In the genomic region with DNA sequence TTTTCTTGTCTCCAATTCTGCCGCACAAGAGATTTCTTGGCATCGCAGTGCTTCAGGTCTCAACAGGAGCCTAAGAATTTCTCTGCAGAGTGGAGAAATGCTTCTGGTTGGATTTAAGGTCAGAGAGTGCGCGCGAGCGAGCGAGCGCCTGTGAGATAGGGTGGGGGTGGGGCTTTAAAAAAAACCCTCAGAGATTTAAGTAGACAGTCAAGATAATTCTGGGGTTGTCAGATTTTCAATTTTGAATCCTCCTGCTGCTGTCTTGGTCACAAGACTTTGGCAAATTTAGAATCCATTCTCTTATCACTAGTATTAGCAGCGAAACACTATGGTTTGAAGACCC, we compare ENCODE assay signal across 8 cellular contexts. TPM values are rescaled to one million over a fixed set of nuclear protein-coding genes. Genes with fewer than 3 reads are reported as not detected.
DNase-seq lines count a peak whose midpoint lies in the region; ATAC-seq and TF ChIP-seq lines count a peak whose summit lies in the region.

No MANE protein-coding gene starts in this region.

- H3K27me3 Mint-ChIP-seq in memory B cell, result no peaks in the 10 kb centered on the region
- peaks cover 38% of the 10 kb centered on the region for H3K27me3 Mint-ChIP-seq in type B pancreatic cell

- H3K36me3 ChIP-seq in colonic mucosa, result no peaks in the 10 kb centered on the region

- intact Hi-C loops in colonic mucosa (cut with DNase I), result loop anchor here (2.0 kb wide), 1 partner anchor 50 kb away; the partner anchor contains the start of genes CPEB3 and MARCHF5

- H3K4me3 ChIP-seq in colonic mucosa, result peak overlapping the region; percentile 67

- no peaks in the 10 kb centered on the region for H3K36me3 Mint-ChIP-seq in memory B cell
- no peaks in the 10 kb centered on the region for H3K36me3 Mint-ChIP-seq in type B pancreatic cell

- H3K4me1 Mint-ChIP-seq in memory B cell (peaks cover 29% of the 10 kb centered on the region), type B pancreatic cell (ENCODE audit: unreplicated experiment) (peaks cover 23% of the 10 kb centered on the region)

- no peaks in the 10 kb centered on the region for H3K9me3 ChIP-seq in colonic mucosa

- peak overlapping the region; percentile 91 for H3K4me3 Mint-ChIP-seq in memory B cell
- H3K4me3 Mint-ChIP-seq in type B pancreatic cell, result peak overlapping the region; percentile 93

- TF ChIP-seq CTCF in colonic mucosa (IDR thresholded peaks at IDR 0.05) (no peak), type B pancreatic cell (conservative IDR thresholded peaks at IDR 0.05) (no peak)

- H3K9ac ChIP-seq in colonic mucosa (ENCODE audit: low read depth in 2 of 2, low read length in 2 of 2), result peak overlapping the region in 1 of 2 donors; percentile 96

- ATAC-seq in memory B cell (ENCODE audit: low read depth), result no peak

- H3K9me3 Mint-ChIP-seq in memory B cell, result no peaks in the 10 kb centered on the region
- no peaks in the 10 kb centered on the region for H3K9me3 Mint-ChIP-seq in type B pancreatic cell

- peak overlapping the region; percentile 73 for H3K27ac ChIP-seq in colonic mucosa

- no peaks in the 10 kb centered on the region for H3K4me1 ChIP-seq in colonic mucosa

- H3K27me3 ChIP-seq in colonic mucosa, result no peaks in the 10 kb centered on the region

- H3K27ac Mint-ChIP-seq in memory B cell (peak overlapping the region; percentile 91), type B pancreatic cell (peak overlapping the region; percentile 94)

- DNase-seq in D341Med (ENCODE audit: low spot score) (peak; percentile 25), NCI-H2227 (lab: John Stamatoyannopoulos, UW; ENCODE audit: unreplicated experiment) (peak; percentile 64), colonic mucosa (peak; percentile 34), memory B cell (ENCODE audit: low spot score in 2 of 2) (no peak), type B pancreatic cell (ENCODE audit: extremely low spot score, unreplicated experiment) (no peak), SIG-M5 treated with dmso at 0.1 percent for 504 hours (lab: John Stamatoyannopoulos, UW; ENCODE audit: unreplicated experiment) (no peak)
- no peak for DNase-seq in activated CD4-positive, alpha-beta T cell treated with anti-CD3 and anti-CD28 coated beads, Interleukin-2, amount 50 U/mL, for 48 hours
- DNase-seq in activated effector memory CD4-positive, alpha-beta T cell treated with Interleukin-2 at 50 U/mL for 16 hours, result no peak

RNA-seq across cellular contexts. Expression of gene CPEB3, which starts 49.7 kb away (rescaled TPM):
- total RNA-seq in colonic mucosa, result 1 to 10 TPM; 4.4 to 7.9 TPM
- 2.3 and 3.7 TPM in 2 replicates for total RNA-seq in type B pancreatic cell (ENCODE audit: low replicate concordance)

RNA-seq across cellular contexts. Expression of gene MARCHF5, which starts 49.8 kb away (rescaled TPM):
- total RNA-seq in colonic mucosa, result 10 to 100 TPM; 37.3 to 42.8 TPM
- 57.8 and 59.8 TPM in 2 replicates for total RNA-seq in type B pancreatic cell (ENCODE audit: low replicate concordance)

Comparison
In these comparisons a context has a peak if more than half of its experiments do, and no peak if none do; other contexts are left out.
1. DNase-seq: peak in D341Med (single experiment), NCI-H2227 (single experiment) and colonic mucosa (single experiment); none in memory B cell (0 of 2), type B pancreatic cell (single experiment), activated CD4-positive, alpha-beta T cell treated with anti-CD3 and anti-CD28 coated beads, Interleukin-2, amount 50 U/mL, for 48 hours (0 of 2), activated effector memory CD4-positive, alpha-beta T cell treated with Interleukin-2 at 50 U/mL for 16 hours (single experiment) and SIG-M5 treated with dmso at 0.1 percent for 504 hours (single experiment).